In the genomic region with DNA sequence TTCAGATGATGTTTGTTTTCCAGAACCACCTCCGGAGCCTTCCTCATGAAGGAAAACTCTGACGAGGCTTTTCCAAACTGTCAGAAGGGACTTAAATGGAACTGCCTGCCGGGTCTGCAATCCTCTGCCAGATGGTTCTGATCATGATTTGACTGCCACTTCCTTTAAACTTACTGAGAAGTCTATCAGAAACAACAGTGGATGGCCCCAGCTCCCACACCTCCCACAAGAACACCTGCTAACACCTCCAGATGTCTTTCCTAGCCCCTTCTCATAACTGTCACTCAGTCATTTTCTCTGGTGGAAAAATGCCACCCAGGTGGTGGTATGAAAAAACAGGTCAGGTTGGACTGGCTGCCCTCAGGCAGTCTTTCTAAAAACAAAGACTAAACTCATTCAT, we compare ENCODE assay signal across 30 cellular contexts.
"Had no signal": no experiment of that assay in that cellular context is flagged by ENCODE, and none has a peak within 500 bp of the region (broad histone marks: within the 10 kb centered on the region; RNA-seq: fewer than 3 reads in every experiment).

No MANE protein-coding gene starts in this region.

- H3K36me3 Mint-ChIP-seq: activated naive CD8-positive, alpha-beta T cell; naive thymus-derived CD8-positive, alpha-beta T cell had no signal

- H3K9me3 Mint-ChIP-seq: naive thymus-derived CD8-positive, alpha-beta T cell; neural crest cell; T-helper 1 cell treated with Interleukin-12 subunit alpha and Interleukin-12 subunit beta and Interleukin-4 antibody, amounts not matched to agents 30 μg/mL and 1 μg/mL, for 36 hours had no signal

- ATAC-seq: body of pancreas; left lung; lower lobe of right lung; naive thymus-derived CD8-positive, alpha-beta T cell; pancreas had no signal

- H3K27ac Mint-ChIP-seq: activated naive CD8-positive, alpha-beta T cell; naive thymus-derived CD8-positive, alpha-beta T cell; T-helper 1 cell treated with Interleukin-12 subunit alpha and Interleukin-12 subunit beta and Interleukin-4 antibody, amounts not matched to agents 30 μg/mL and 1 μg/mL, for 36 hours had no signal

- H3K4me1 Mint-ChIP-seq: naive thymus-derived CD8-positive, alpha-beta T cell had no signal

- H3K4me1 ChIP-seq: adrenal gland, body of pancreas, left lung, lower lobe of right lung, pancreas, prostate gland, sigmoid colon, vagina had no signal

- H3K9me3 ChIP-seq: adrenal gland, body of pancreas, esophagus squamous epithelium, heart right ventricle, left lung, lower lobe of right lung, pancreas, prostate gland, thoracic aorta, upper lobe of left lung, vagina had no signal

- H3K4me3 Mint-ChIP-seq: activated naive CD8-positive, alpha-beta T cell; naive thymus-derived CD8-positive, alpha-beta T cell; neural crest cell; T-helper 1 cell treated with Interleukin-12 subunit alpha and Interleukin-12 subunit beta and Interleukin-4 antibody, amounts not matched to agents 30 μg/mL and 1 μg/mL, for 36 hours had no signal

- DNase-seq: activated CD4-positive, CD25-positive, alpha-beta regulatory T cell treated with anti-CD3 and anti-CD28 coated beads, Interleukin-2, amount 50 U/mL, for 72 hours; activated CD8-positive, alpha-beta memory T cell treated with anti-CD3 and anti-CD28 coated beads, Interleukin-2, amount 50 U/mL, for 4 hours; activated naive CD4-positive, alpha-beta T cell; activated T-cell treated with anti-CD3 and anti-CD28 coated beads, Interleukin-2, amount 50 U/mL, for 1 hour; adrenal gland; aorta; body of pancreas; dermis blood vessel endothelial cell; effector CD4-positive, alpha-beta T cell; esophagus squamous epithelium; foreskin melanocyte; heart right ventricle; left lung; lower lobe of right lung; mesenchymal stem cell; naive thymus-derived CD8-positive, alpha-beta T cell; nucleus accumbens; pancreas; retina; sigmoid colon; small intestine; stimulated activated naive CD4-positive, alpha-beta T cell treated with Interleukin-2 at 50 U/mL for 16 hours; T-helper 9 cell; upper lobe of left lung had no signal

- H3K4me3 ChIP-seq: adrenal gland, body of pancreas, esophagus squamous epithelium, heart right ventricle, left lung, lower lobe of right lung, pancreas, prostate gland, sigmoid colon, thoracic aorta, upper lobe of left lung, vagina had no signal

- H3K27ac ChIP-seq: adrenal gland, body of pancreas, esophagus squamous epithelium, heart right ventricle, left lung, lower lobe of right lung, pancreas, prostate gland, sigmoid colon, thoracic aorta, upper lobe of left lung, vagina had no signal

- H3K27me3 ChIP-seq: adrenal gland, body of pancreas, left lung, pancreas, sigmoid colon, upper lobe of left lung, vagina had no signal

- H3K36me3 ChIP-seq: adrenal gland, esophagus squamous epithelium, heart right ventricle, left lung, lower lobe of right lung, pancreas, prostate gland, sigmoid colon, thoracic aorta, upper lobe of left lung, vagina had no signal
